In genomic region chr1:26697978-26698849, GRCh38 we compare ENCODE assay signal across 7 cellular contexts. TPM values are rescaled to one million over a fixed set of nuclear protein-coding genes. Genes with fewer than 3 reads are reported as not detected.
DNase-seq lines count a peak whose midpoint lies in the region; ATAC-seq and TF ChIP-seq lines count a peak whose summit lies in the region.

No MANE protein-coding gene starts in this region.

- H3K9me3 Mint-ChIP-seq in glutamatergic neuron (ENCODE audit: unreplicated experiment) = peaks cover 9% of the 10 kb centered on the region

- H3K4me1 ChIP-seq in adipocyte (ENCODE audit: control insufficient read depth, insufficient read depth, low read length) = peaks cover 70% of the 10 kb centered on the region

- DNase-seq in GM04503 (ENCODE audit: low read depth) (peak; percentile 97), LHCN-M2 (ENCODE audit: low read depth) (peak; percentile 95), adipocyte (ENCODE audit: low read depth) (peak; percentile 94), glutamatergic neuron (peak; percentile 49), omental fat pad (ENCODE audit: low spot score) (no peak)

- peaks cover 4% of the 10 kb centered on the region for H3K36me3 ChIP-seq in adipocyte (ENCODE audit: control insufficient read depth, insufficient read depth, low read length, severe bottlenecking)

- no peaks in the 10 kb centered on the region for H3K9me3 ChIP-seq in adipocyte (ENCODE audit: control insufficient read depth, low read length)

- no peak for TF ChIP-seq CTCF in glutamatergic neuron (IDR thresholded peaks at IDR 0.05; ENCODE audit: partially characterized antibody, unreplicated experiment)
- TF ChIP-seq CTCF in omental fat pad (IDR thresholded peaks at IDR 0.05) = no peak

- H3K4me3 Mint-ChIP-seq in glutamatergic neuron (ENCODE audit: unreplicated experiment) = no peak overlapping the region

- ATAC-seq in omental fat pad (ENCODE audit: low FRiP score) (peak; percentile 46), HG02885 (IDR thresholded peaks at IDR 0.05; ENCODE audit: poor library complexity, unreplicated experiment) (no peak)

- peak overlapping the region; percentile 89 for H3K9ac ChIP-seq in adipocyte (ENCODE audit: low read length)

- no peaks in the 10 kb centered on the region for H3K36me3 Mint-ChIP-seq in glutamatergic neuron (ENCODE audit: unreplicated experiment)

- H3K27me3 ChIP-seq in adipocyte (replicated peaks; ENCODE audit: control insufficient read depth, insufficient read depth, low read length) = no peaks in the 10 kb centered on the region

- peaks cover 20% of the 10 kb centered on the region for H3K4me1 Mint-ChIP-seq in glutamatergic neuron (ENCODE audit: low read depth, unreplicated experiment)

- peaks cover 2% of the 10 kb centered on the region for H3K27me3 Mint-ChIP-seq in glutamatergic neuron (ENCODE audit: unreplicated experiment)

- no peak overlapping the region for H3K27ac Mint-ChIP-seq in glutamatergic neuron (ENCODE audit: unreplicated experiment)

- H3K4me3 ChIP-seq in adipocyte (ENCODE audit: low read length) = peak overlapping the region; percentile 78

TF ChIP-seq in PFSK-1, 5 proteins besides CTCF, POLR2A, EP300 and RAD21:
- TF ChIP-seq SIN3A (IDR thresholded peaks at IDR 0.05; ENCODE audit: borderline replicate concordance, insufficient read depth, low read length) (peak; percentile 96; the same call in 1 of the 2 replicates), FOXP2 (optimal IDR thresholded peaks at IDR 0.05; ENCODE audit: borderline replicate concordance, extremely low read depth, extremely low read length, insufficient read depth) (no peak), TAF1 (IDR thresholded peaks at IDR 0.05; ENCODE audit: borderline replicate concordance, insufficient read depth, low read length) (0 out of 2 replicates have a peak, but pooled peaks have one; percentile 41), POLR2AphosphoS5 (IDR thresholded peaks at IDR 0.05; ENCODE audit: low read depth, low read length) (peak; percentile 65), REST (IDR thresholded peaks at IDR 0.05; ENCODE audit: insufficient read depth in 1 of 2, low read depth in 2 of 2, low read length in 2 of 2) (no peak)
TF ChIP-seq in PFSK-1: peak in this region for 3.

RNA-seq across cellular contexts. Expression of gene ARID1A, which starts 2.4 kb away (rescaled TPM):
- total RNA-seq in LHCN-M2 (2014; rRNA removed) (18.7 and 21.6 TPM in 2 replicates), glutamatergic neuron (ENCODE audit: unreplicated experiment) (187 TPM), omental fat pad (10 to 100 TPM; 25.8 to 48.4 (median 40.6) TPM)
- 17.7 TPM for polyA plus RNA-seq in LHCN-M2 (2012)
- 54.9 TPM for polyA plus RNA-seq in PFSK-1 (2012; ENCODE audit: insufficient read length, low read depth)
